Comparison of ENCODE assay signal across 10 cellular contexts in genomic region chr3:164812042-164812441, GRCh38.
"Had no signal": no experiment of that assay in that cellular context is flagged by ENCODE, and none has a peak within 500 bp of the region (broad histone marks: within the 10 kb centered on the region; RNA-seq: fewer than 3 reads in every experiment).

No MANE protein-coding gene starts in this region.

- H3K36me3 ChIP-seq: HAP-1 had no signal

- H3K4me2 ChIP-seq: GM23338 had no signal

- H3K9me3 ChIP-seq: HAP-1 had no signal

- H3K4me3 ChIP-seq: GM23248, GM23338, HAP-1 had no signal

- FAIRE-seq: H54 had no signal

- H2AFZ ChIP-seq: GM23248, GM23338 had no signal

- H3K27ac ChIP-seq: GM23248 had no signal

- H3K9ac ChIP-seq: GM23248 had no signal

- DNase-seq: GM23248, GOT3, H7, H9, HCEC 1CT, HFFc6 had no signal

- H3K4me1 ChIP-seq: HAP-1 had no signal

- ATAC-seq: GM23338, HCT116 had no signal
